14 cellular contexts compared by ENCODE assay signal in genomic region chr6:48535569-48535968, GRCh38.
A peak's percentile ranks its signal among the peaks of the same experiment; 100 is the strongest.
DNase-seq lines count a peak whose midpoint lies in the region; ATAC-seq and TF ChIP-seq lines count a peak whose summit lies in the region.
"Had no signal": no experiment of that assay in that cellular context is flagged by ENCODE, and none has a peak within 500 bp of the region (broad histone marks: within the 10 kb centered on the region; RNA-seq: fewer than 3 reads in every experiment).

No MANE protein-coding gene starts in this region.

- no peak overlapping the region for H4K8ac ChIP-seq in mesenchymal stem cell (ENCODE audit: low read length)

- no peaks in the 10 kb centered on the region for H3F3A ChIP-seq in GM23338 (replicated peaks; ENCODE audit: low read depth)

- H3K27me3 ChIP-seq in GM23338 (ENCODE audit: insufficient read depth) = no peaks in the 10 kb centered on the region
- H3K27me3 ChIP-seq in brain microvascular endothelial cell (replicated peaks) = peaks cover 16% of the 10 kb centered on the region
- H3K27me3 ChIP-seq in mesenchymal stem cell (ENCODE audit: control insufficient read depth in 1 of 2, insufficient read depth in 1 of 2, low read length in 2 of 2) = peaks cover 38 to 67% of the 10 kb centered on the region in 2 experiments
- no peaks in the 10 kb centered on the region for H3K27me3 ChIP-seq in right atrium auricular region
- H3K27me3 ChIP-seq: sigmoid colon had no signal

- H3K79me1 ChIP-seq in mesenchymal stem cell (replicated peaks; ENCODE audit: low read length, poor library complexity, severe bottlenecking) = no peaks in the 10 kb centered on the region

- no peaks in the 10 kb centered on the region for H3K9me2 ChIP-seq in GM23338 (ENCODE audit: insufficient read depth)

- TF ChIP-seq CTCF in GM23338 (conservative IDR thresholded peaks at IDR 0.05; ENCODE audit: low read depth in 2 of 2) (no peak), brain microvascular endothelial cell (IDR thresholded peaks at IDR 0.05; ENCODE audit: low read depth, low read length, missing control alignments) (no peak), right atrium auricular region (IDR thresholded peaks at IDR 0.05) (no peak), mesothelial cell of epicardium (IDR thresholded peaks at IDR 0.05; ENCODE audit: unreplicated experiment) (no peak)

- H3K23ac ChIP-seq in mesenchymal stem cell (ENCODE audit: low read length in 2 of 2) = no peak overlapping the region

- 0% methylated on average over 1 of the region's 1 CpG for WGBS in mesenchymal stem cell

- no peaks in the 10 kb centered on the region for H3K36me3 ChIP-seq in GM23338 (ENCODE audit: insufficient read depth)
- H3K36me3 ChIP-seq in brain microvascular endothelial cell (replicated peaks) = no peaks in the 10 kb centered on the region
- H3K36me3 ChIP-seq in mesenchymal stem cell (ENCODE audit: control insufficient read depth in 1 of 2, insufficient read depth in 2 of 2, low read depth in 1 of 2, low read length in 2 of 2) = no peaks in the 10 kb centered on the region
- no peaks in the 10 kb centered on the region for H3K36me3 ChIP-seq in right atrium auricular region
- H3K36me3 ChIP-seq: sigmoid colon had no signal

- H3K4ac ChIP-seq in mesenchymal stem cell (ENCODE audit: low read depth in 1 of 2, low read length in 2 of 2) = no peak overlapping the region

- H3K79me2 ChIP-seq in GM23338 (replicated peaks; ENCODE audit: insufficient read depth) = no peaks in the 10 kb centered on the region

- H3K27ac ChIP-seq in GM23338 (ENCODE audit: low read depth) = no peak overlapping the region
- H3K27ac ChIP-seq in brain microvascular endothelial cell = no peak overlapping the region
- H3K27ac ChIP-seq in mesenchymal stem cell (ENCODE audit: low read length, poor library complexity, severe bottlenecking) = no peak overlapping the region
- H3K27ac ChIP-seq in right atrium auricular region = no peak overlapping the region
- H3K27ac ChIP-seq: sigmoid colon had no signal

- H3K4me3 Mint-ChIP-seq in GM23338 (no peak overlapping the region), mesothelial cell of epicardium (no peak overlapping the region)
- H3K4me3 Mint-ChIP-seq: IgD-negative memory B cell had no signal

- H2BK12ac ChIP-seq in mesenchymal stem cell (ENCODE audit: low read length in 2 of 2) = no peak overlapping the region

- H3K9me3 ChIP-seq in mesenchymal stem cell (ENCODE audit: control insufficient read depth, low read length) (no peaks in the 10 kb centered on the region), right atrium auricular region (no peaks in the 10 kb centered on the region)
- H3K9me3 ChIP-seq: sigmoid colon had no signal

- DNase-seq in GM23338 (ENCODE audit: low spot score) = peak; percentile 49
- DNase-seq in NCI-H226 = peak; percentile 89
- peak; percentile 40 for DNase-seq in brain microvascular endothelial cell
- DNase-seq in mesenchymal stem cell = peak; percentile 74
- no peak for DNase-seq in right atrium auricular region (ENCODE audit: low spot score)
- no peak for DNase-seq in mesothelial cell of epicardium (ENCODE audit: low spot score in 2 of 2, unreplicated experiment in 2 of 2)
- DNase-seq in activated CD4-positive, alpha-beta T cell treated with anti-CD3 and anti-CD28 coated beads, Interleukin-2, amount 50 U/mL, for 48 hours = no peak
- no peak for DNase-seq in superior temporal gyrus (ENCODE audit: extremely low spot score)
- DNase-seq: activated CD8-positive, alpha-beta memory T cell treated with anti-CD3 and anti-CD28 coated beads, Interleukin-2, amount 50 U/mL, for 4 hours; anterior cingulate cortex; midbrain; sigmoid colon; T-helper 1 cell had no signal

- H4K91ac ChIP-seq in mesenchymal stem cell (ENCODE audit: low read length) = no peak overlapping the region

- no peak overlapping the region for H3K14ac ChIP-seq in mesenchymal stem cell (ENCODE audit: low read length in 2 of 2)

- no peak overlapping the region for H2BK15ac ChIP-seq in mesenchymal stem cell (ENCODE audit: low read depth, poor library complexity, severe bottlenecking)

- H2BK120ac ChIP-seq in mesenchymal stem cell (ENCODE audit: low read depth, low read length) = no peak overlapping the region

- H3K18ac ChIP-seq in mesenchymal stem cell (ENCODE audit: low read depth in 1 of 2, low read length in 2 of 2) = no peak overlapping the region

- 0 out of 2 replicates have a peak overlapping the region, but pooled peaks have one; percentile 4 for H2AFZ ChIP-seq in GM23338
- H2AFZ ChIP-seq in mesenchymal stem cell (ENCODE audit: low read depth, low read length) = no peak overlapping the region

- no peaks in the 10 kb centered on the region for H3K4me1 ChIP-seq in GM23338 (ENCODE audit: insufficient read depth)
- no peaks in the 10 kb centered on the region for H3K4me1 ChIP-seq in mesenchymal stem cell (ENCODE audit: control insufficient read depth, insufficient read depth, low read depth, low read length)
- H3K4me1 ChIP-seq in right atrium auricular region = no peaks in the 10 kb centered on the region
- H3K4me1 ChIP-seq: sigmoid colon had no signal

- no peaks in the 10 kb centered on the region for H3K36me3 Mint-ChIP-seq in GM23338 (ENCODE audit: low read depth)
- H3K36me3 Mint-ChIP-seq in mesothelial cell of epicardium = no peaks in the 10 kb centered on the region
- H3K36me3 Mint-ChIP-seq: IgD-negative memory B cell had no signal

- no peak overlapping the region for H2BK5ac ChIP-seq in mesenchymal stem cell (ENCODE audit: low read depth, low read length, poor library complexity, severe bottlenecking)

- H3K4me1 Mint-ChIP-seq in GM23338 (peaks cover 4% of the 10 kb centered on the region; the same call in 1 of the 3 replicates), mesothelial cell of epicardium (peaks cover 1% of the 10 kb centered on the region)
- H3K4me1 Mint-ChIP-seq: IgD-negative memory B cell had no signal

- H3K27ac Mint-ChIP-seq in GM23338 (no peak overlapping the region; the same call in 1 of the 2 replicates), mesothelial cell of epicardium (no peak overlapping the region)
- H3K27ac Mint-ChIP-seq: IgD-negative memory B cell had no signal

- H3K27me3 Mint-ChIP-seq in GM23338 (ENCODE audit: insufficient read depth, low read depth, poor library complexity) = no peaks in the 10 kb centered on the region
- H3K27me3 Mint-ChIP-seq in mesothelial cell of epicardium (ENCODE audit: low read depth) = no peaks in the 10 kb centered on the region
- H3K27me3 Mint-ChIP-seq: IgD-negative memory B cell had no signal

- in situ Hi-C loops in brain microvascular endothelial cell (cut with HindIII; ENCODE audit: low pct_ligation_motif_present, low sequenced_read_pairs) = no loop called here

- peak; percentile 87 for ATAC-seq in GM23338

- no peak overlapping the region for H3K9ac ChIP-seq in mesenchymal stem cell (ENCODE audit: low read length)

- H3K4me2 ChIP-seq in GM23338 (no peak overlapping the region), mesenchymal stem cell (ENCODE audit: low read length, poor library complexity, severe bottlenecking) (no peak overlapping the region)

- no peaks in the 10 kb centered on the region for H3K9me3 Mint-ChIP-seq in GM23338
- H3K9me3 Mint-ChIP-seq in mesothelial cell of epicardium = no peaks in the 10 kb centered on the region

- no peaks in the 10 kb centered on the region for H4K20me1 ChIP-seq in GM23338 (replicated peaks; ENCODE audit: insufficient read depth)

- no peak overlapping the region for H3K4me3 ChIP-seq in GM23338
- no peak overlapping the region for H3K4me3 ChIP-seq in brain microvascular endothelial cell (ENCODE audit: low read depth, low read length)
- H3K4me3 ChIP-seq in mesenchymal stem cell (ENCODE audit: insufficient read depth in 1 of 2, low read depth in 1 of 2, low read length in 2 of 2) = no peak overlapping the region
- no peak overlapping the region for H3K4me3 ChIP-seq in right atrium auricular region
- H3K4me3 ChIP-seq: sigmoid colon had no signal

- H2AK5ac ChIP-seq in mesenchymal stem cell (ENCODE audit: low read length, severe bottlenecking) = no peak overlapping the region

TF ChIP-seq in GM23338, 12 proteins besides CTCF, POLR2A, EP300 and RAD21:
- TF ChIP-seq EZH2 (IDR thresholded peaks at IDR 0.05; ENCODE audit: low read depth, unreplicated experiment) = no peak

Comparison
In these comparisons a context has a peak if more than half of its experiments do, and no peak if none do; other contexts are left out.
1. DNase-seq: peak in GM23338 (single experiment), NCI-H226 (single experiment), brain microvascular endothelial cell (single experiment) and mesenchymal stem cell (single experiment); none in right atrium auricular region (single experiment), mesothelial cell of epicardium (0 of 2), activated CD4-positive, alpha-beta T cell treated with anti-CD3 and anti-CD28 coated beads, Interleukin-2, amount 50 U/mL, for 48 hours (0 of 2) and superior temporal gyrus (single experiment).